22 cellular contexts compared by ENCODE assay signal in genomic region chr21:21397464-21397863, GRCh38.
"Had no signal": no experiment of that assay in that cellular context is flagged by ENCODE, and none has a peak within 500 bp of the region (broad histone marks: within the 10 kb centered on the region; RNA-seq: fewer than 3 reads in every experiment).

No MANE protein-coding gene starts in this region.

- H3K27me3 ChIP-seq: SJSA1 had no signal

- H3K9ac ChIP-seq: KMS-11 had no signal

- H3K9me3 ChIP-seq: SJSA1 had no signal

- H3K4me3 ChIP-seq: SJSA1, SK-N-MC had no signal

- FAIRE-seq: RCC 7860 had no signal

- H3K4me2 ChIP-seq: KMS-11 had no signal

- DNase-seq: IMR-90, Kasumi-1, MM.1S, NCI-H1092 treated with DMSO at 0.1 percent for 48 hours, NCI-H1436, NCI-H187, NCI-H2029, NCI-H2081 treated with DMSO at 0.1 percent for 48 hours, NCI-H2171, NCI-H226, NCI-H446, NCI-H510A, NCI-H524 treated with DMSO at 0.1 percent for 48 hours, NCI-H69, NCI-H774, Right ventricle myocardium superior, RPMI8226, SIG-M5 had no signal

- H3K27ac ChIP-seq: KMS-11, SJSA1, SK-N-MC had no signal

- H3K36me3 ChIP-seq: SJSA1 had no signal

- H3K4me1 ChIP-seq: SJSA1 had no signal
